ENCODE assay signal across 8 cellular contexts in genomic region chr11:117178210-117179034, GRCh38. TPM values are rescaled to one million over a fixed set of nuclear protein-coding genes. Genes with fewer than 3 reads are reported as not detected.
A peak's percentile ranks its signal among the peaks of the same experiment; 100 is the strongest.
DNase-seq lines count a peak whose midpoint lies in the region; ATAC-seq and TF ChIP-seq lines count a peak whose summit lies in the region.

Gene SIDT2, plus strand, starts transcription at chr11:117178743. Its CDS starts 521 bp downstream, at chr11:117179264.

- DNase-seq in NCI-H1417 (lab: John Stamatoyannopoulos, UW) (peak; percentile 90 to 96 (median 94)), SW 1271 (lab: John Stamatoyannopoulos, UW) (peak; percentile 29 to 80), Right ventricle myocardium inferior (ENCODE audit: missing footprints) (peak; percentile 97), ovary (peak; percentile 93 to 96 (median 95)), thyroid gland (peak; percentile 95 to 96)
- DNase-seq in activated naive CD8-positive, alpha-beta T cell treated with anti-CD3 and anti-CD28 coated beads, Interleukin-2, amount 50 U/mL, for 16 hours (ENCODE audit: low read depth, low spot score), result peak; percentile 74

- ATAC-seq in HG02759 (IDR thresholded peaks at IDR 0.05; ENCODE audit: unreplicated experiment), result peak; percentile 92
- ATAC-seq in Right ventricle myocardium inferior, result peak; percentile 95

- intact Hi-C loops in Right ventricle myocardium inferior (cut with DNase I) (loop anchor here (2.0 to 5.0 kb wide), 3 partner anchors 36 to 54 kb away; partner anchors contain the start of genes PAFAH1B2, PCSK7 and RNF214), ovary (cut with DNase I) (loop anchor here in 2 of 4 donors (2.0 to 10.0 kb wide), 2 partner anchors 42 to 46 kb away; no protein-coding TSS in a partner anchor), thyroid gland (cut with DNase I) (no loop called here)

- 0 to 1% (median 0%) methylated on average over 43 to 51 of the region's 51 CpGs for WGBS in ovary, 3 donors
- 1% methylated on average over 41 to 43 of the region's 51 CpGs for WGBS in thyroid gland, 2 donors

- H3K9me3 ChIP-seq in ovary (no peaks in the 10 kb centered on the region), thyroid gland (no peaks in the 10 kb centered on the region)

- no peaks in the 10 kb centered on the region for H3K36me3 ChIP-seq in ovary
- peaks cover 0 to 11% of the 10 kb centered on the region in 2 donors for H3K36me3 ChIP-seq in thyroid gland

- H3K27me3 ChIP-seq in ovary (no peaks in the 10 kb centered on the region), thyroid gland (no peaks in the 10 kb centered on the region)

- H3K4me3 ChIP-seq in ovary (peak within 1 kb of the TSS; percentile 65), thyroid gland (replicated peaks in 1 of 3) (peak within 1 kb of the TSS; percentile 66 to 77 (median 71))

- no peak for TF ChIP-seq EP300 in ovary (IDR thresholded peaks at IDR 0.05)

- H3K4me1 ChIP-seq in ovary (ENCODE audit: insufficient read depth), result peaks cover 12% of the 10 kb centered on the region
- peaks cover 27 to 57% of the 10 kb centered on the region in 2 donors for H3K4me1 ChIP-seq in thyroid gland

- TF ChIP-seq POLR2A in GM10847 (IDR thresholded peaks at IDR 0.05; ENCODE audit: extremely low read depth, insufficient read length) (peak; percentile 59), ovary (IDR thresholded peaks at IDR 0.05) (peak; percentile 94), thyroid gland (IDR thresholded peaks at IDR 0.05) (peak; percentile 62 to 96)

- TF ChIP-seq CTCF in ovary (IDR thresholded peaks at IDR 0.05) (peak in 2 of 3 donors; percentile 17 to 40), thyroid gland (IDR thresholded peaks at IDR 0.05) (peak in 1 of 6 experiments; percentile 50)

- H3K27ac ChIP-seq in ovary (peak within 1 kb of the TSS; percentile 79 to 88), thyroid gland (peak within 1 kb of the TSS; percentile 93 to 94 (median 94))

RNA-seq across cellular contexts. Expression of gene SIDT2, which starts in this region (rescaled TPM):
- total RNA-seq in Right ventricle myocardium inferior, result 26.1 TPM
- 100 to 1,000 TPM in 1 of 7 donors, 10 to 100 TPM in 6; 36.5 to 141 (median 73.7) TPM for total RNA-seq in ovary
- polyA plus RNA-seq in ovary, result 100 to 1,000 TPM in 1 of 2 donors, 10 to 100 TPM in 1; 59.2 to 106 TPM
- 10 to 100 TPM; 31.8 to 54.5 (median 42.3) TPM for total RNA-seq in thyroid gland

Comparison
In these comparisons a context has a peak if more than half of its experiments do, and no peak if none do; other contexts are left out.
1. Peak in every context shown above with its lines: DNase-seq, ATAC-seq, H3K4me3 ChIP-seq and H3K27ac ChIP-seq.